8 cellular contexts compared by ENCODE assay signal in genomic region chr4:122798101-122798500, GRCh38. TPM values are rescaled to one million over a fixed set of nuclear protein-coding genes. Genes with fewer than 3 reads are reported as not detected.
DNase-seq lines count a peak whose midpoint lies in the region; ATAC-seq, FAIRE-seq and TF ChIP-seq lines count a peak whose summit lies in the region.

No MANE protein-coding gene starts in this region.

- no peak for FAIRE-seq in HepG2 (lab: Jason Lieb, UNC)

- no peak overlapping the region for H3K4me3 ChIP-seq in CD8-positive, alpha-beta memory T cell (ENCODE audit: low read length)
- peak overlapping the region; percentile 65 for H3K4me3 ChIP-seq in GM23248
- H3K4me3 ChIP-seq in cardiac fibroblast (replicated peaks in 1 of 2; ENCODE audit: low read depth in 2 of 2, low read length in 2 of 2), result peak overlapping the region in 1 of 2 donors; percentile 1
- H3K4me3 ChIP-seq in HepG2 (replicated peaks in 1 of 3; ENCODE audit: insufficient read depth in 1 of 3, low read depth in 2 of 3, low read length in 3 of 3), result no peak overlapping the region
- H3K4me3 ChIP-seq in uterus, result peak overlapping the region; percentile 13 to 19

- intact Hi-C loops in HepG2 (cut with micrococcal nuclease; ENCODE audit: unreplicated experiment), result no loop called here
- intact Hi-C loops in uterus (cut with DNase I; ENCODE audit: low total_unique reads), result no loop called here

- H3K4me3 Mint-ChIP-seq in CD8-positive, alpha-beta memory T cell, result no peak overlapping the region

- no peaks in the 10 kb centered on the region for H3K36me3 ChIP-seq in CD8-positive, alpha-beta memory T cell (ENCODE audit: insufficient read depth, low read length)
- H3K36me3 ChIP-seq in GM23248 (ENCODE audit: low read depth), result no peaks in the 10 kb centered on the region
- H3K36me3 ChIP-seq in HepG2 (replicated peaks in 1 of 2; ENCODE audit: control insufficient read depth in 1 of 2, insufficient read depth in 2 of 2, low read length in 2 of 2), result no peaks in the 10 kb centered on the region
- no peaks in the 10 kb centered on the region for H3K36me3 ChIP-seq in uterus

- H3K4me1 ChIP-seq in CD8-positive, alpha-beta memory T cell (ENCODE audit: insufficient read depth, low read length), result no peaks in the 10 kb centered on the region
- H3K4me1 ChIP-seq in GM23248 (ENCODE audit: insufficient read depth) (peaks cover 44% of the 10 kb centered on the region), HepG2 (ENCODE audit: insufficient read depth, low read length) (peaks cover 10% of the 10 kb centered on the region), uterus (no peaks in the 10 kb centered on the region)

- DNase-seq in CD8-positive, alpha-beta memory T cell, result no peak
- DNase-seq in GM23248 (peak; percentile 94), NCI-H226 (peak; percentile 83), cardiac fibroblast (ENCODE audit: low read depth in 2 of 2) (peak; percentile 94 to 96), HepG2 (ENCODE audit: low spot score) (peak; percentile 13), uterus (peak; percentile 44 to 52)
- DNase-seq in stimulated activated CD4-positive, alpha-beta T cell treated with anti-CD3 and anti-CD28 coated beads, Interleukin-4, amount 100 ng/mL, for 1 hour, result no peak

- no peaks in the 10 kb centered on the region for H3K36me3 Mint-ChIP-seq in CD8-positive, alpha-beta memory T cell

- peak overlapping the region; percentile 51 for H2AFZ ChIP-seq in GM23248
- no peak overlapping the region for H2AFZ ChIP-seq in HepG2 (ENCODE audit: low read length)

- BruUV-seq in HepG2 (replicated peaks; lab: Mats Ljungman, UMichigan), result no TSS peak

- POLR2A ChIA-PET in CD8-positive, alpha-beta memory T cell (lab: Charles Lee), result no interaction called here
- POLR2A ChIA-PET in HepG2 (lab: Yijun Ruan, JAX), result no interaction called here

- H3K9me2 ChIP-seq in GM23248 (ENCODE audit: insufficient read depth), result no peaks in the 10 kb centered on the region; the same call in 1 of the 2 replicates

- ATAC-seq in HepG2, result 0 out of 3 replicates have a peak, but pooled peaks have one; percentile 24
- ATAC-seq in GM18505 (IDR thresholded peaks at IDR 0.05; ENCODE audit: unreplicated experiment), result no peak

- WGBS in GM23248 (ENCODE audit: low coverage in 1 of 2, low lambda C conversion rate in 2 of 2, missing lambda C conversion rate in 2 of 2), 2 experiments, result 2 to 4% methylated on average over 5 of the region's 5 CpGs
- WGBS in HepG2 (ENCODE audit: low lambda C conversion rate), result 67% methylated on average over 5 of the region's 5 CpGs

- peaks cover 3 to 8% of the 10 kb centered on the region in 2 donors for H3K27me3 Mint-ChIP-seq in CD8-positive, alpha-beta memory T cell

- peak overlapping the region; percentile 43 for H3K27ac ChIP-seq in CD8-positive, alpha-beta memory T cell (ENCODE audit: low read depth, low read length)
- H3K27ac ChIP-seq in GM23248 (peak overlapping the region; percentile 94), HepG2 (ENCODE audit: extremely low read length, insufficient read depth, low read length) (no peak overlapping the region), uterus (peak overlapping the region; percentile 67 to 85)

- H3K9ac ChIP-seq in GM23248 (peak overlapping the region; percentile 80), HepG2 (ENCODE audit: insufficient read depth, low read depth, low read length) (no peak overlapping the region)

- H3K4me2 ChIP-seq in GM23248 (ENCODE audit: unreplicated experiment), result peak overlapping the region; percentile 78
- H3K4me2 ChIP-seq in HepG2 (ENCODE audit: low read depth, low read length), result no peak overlapping the region

- no peaks in the 10 kb centered on the region for H3K9me3 ChIP-seq in CD8-positive, alpha-beta memory T cell (ENCODE audit: low read length)
- H3K9me3 ChIP-seq in GM23248 (ENCODE audit: low read depth) (no peaks in the 10 kb centered on the region), HepG2 (ENCODE audit: low read length) (no peaks in the 10 kb centered on the region), uterus (no peaks in the 10 kb centered on the region)

- TF ChIP-seq POLR2A in HepG2 (IDR thresholded peaks at IDR 0.05; ENCODE audit: insufficient read depth in 1 of 2, low read depth in 2 of 2, low read length in 2 of 2) (no peak), uterus (IDR thresholded peaks at IDR 0.05) (no peak), GM18505 (IDR thresholded peaks at IDR 0.05; ENCODE audit: borderline replicate concordance, extremely low read depth, insufficient read depth, insufficient read length) (no peak)

- no peaks in the 10 kb centered on the region for H3K27me3 ChIP-seq in CD8-positive, alpha-beta memory T cell (ENCODE audit: insufficient read depth, low read length, poor library complexity, severe bottlenecking)
- H3K27me3 ChIP-seq in GM23248 (replicated peaks; ENCODE audit: insufficient read depth) (no peaks in the 10 kb centered on the region), HepG2 (ENCODE audit: control insufficient read depth in 1 of 2, insufficient read depth in 2 of 2, low read length in 2 of 2) (no peaks in the 10 kb centered on the region), uterus (no peaks in the 10 kb centered on the region)

- H3K4me1 Mint-ChIP-seq in CD8-positive, alpha-beta memory T cell, result no peaks in the 10 kb centered on the region

- TF ChIP-seq RAD21 in HepG2 (CRISPR knock-in tag; IDR thresholded peaks at IDR 0.05), result no peak

- TF ChIP-seq CTCF in cardiac fibroblast (IDR thresholded peaks at IDR 0.05; ENCODE audit: low read depth, low read length) (peak; percentile 17), HepG2 (CRISPR knock-in tag; IDR thresholded peaks at IDR 0.05) (no peak), uterus (IDR thresholded peaks at IDR 0.05) (peak in 1 of 4 experiments; percentile 12)

- in situ Hi-C loops in GM23248 (cut with MboI) (no loop called here), HepG2 (cut with HindIII; ENCODE audit: extremely low pct_ligation_motif_present, low pct_unique_long_range_greater_than_20kb) (no loop called here)

- no peak for TF ChIP-seq EP300 in HepG2 (IDR thresholded peaks at IDR 0.05; ENCODE audit: low read depth in 2 of 2, low read length in 2 of 2)
- TF ChIP-seq EP300 in HepG2 (CRISPR knock-in tag; IDR thresholded peaks at IDR 0.05; ENCODE audit: borderline replicate concordance), result no peak

- peaks cover 47% of the 10 kb centered on the region for H3F3A ChIP-seq in GM23248 (ENCODE audit: insufficient read depth)

- no peak overlapping the region for H3K27ac Mint-ChIP-seq in CD8-positive, alpha-beta memory T cell

- H3K9me3 Mint-ChIP-seq in CD8-positive, alpha-beta memory T cell, result no peaks in the 10 kb centered on the region

- CTCF ChIA-PET in CD8-positive, alpha-beta memory T cell (lab: Charles Lee), result no interaction called here
- CTCF ChIA-PET in HepG2 (lab: Yijun Ruan, JAX; ENCODE audit: low intra/inter-chr PET ratio, low total read pairs), result no interaction called here

- H4K20me1 ChIP-seq in GM23248 (ENCODE audit: insufficient read depth), result no peaks in the 10 kb centered on the region
- H4K20me1 ChIP-seq in HepG2 (ENCODE audit: insufficient read depth, low read length), result no peaks in the 10 kb centered on the region

- H3K79me2 ChIP-seq in GM23248 (ENCODE audit: insufficient read depth) (peaks cover 11% of the 10 kb centered on the region; the same call in 1 of the 2 replicates), HepG2 (ENCODE audit: insufficient read depth, low read length) (no peaks in the 10 kb centered on the region)

TF ChIP-seq in HepG2, 621 proteins besides CTCF, POLR2A, EP300 and RAD21 (continues in another document):
- TF ChIP-seq PITX1 (CRISPR knock-in tag; IDR thresholded peaks at IDR 0.05) (no peak), RXRB (CRISPR knock-in tag; IDR thresholded peaks at IDR 0.05; ENCODE audit: borderline replicate concordance) (no peak), TP53 (CRISPR knock-in tag; conservative IDR thresholded peaks at IDR 0.05) (peak; percentile 99), GLMP (CRISPR knock-in tag; IDR thresholded peaks at IDR 0.05; ENCODE audit: borderline replicate concordance) (no peak)

RNA-seq across cellular contexts. Expression of gene FGF2, which starts 28.5 kb away (rescaled TPM):
- total RNA-seq in CD8-positive, alpha-beta memory T cell, result 1 to 10 TPM; 1.5 to 1.7 TPM
- not detected for polyA plus RNA-seq in CD8-positive, alpha-beta memory T cell
- 293 and 306 TPM in 2 replicates for total RNA-seq in GM23248 (2014; rRNA removed; shearing (Covaris generic))
- polyA plus RNA-seq in GM23248 (2016; fragmentation: Nextera tagmentation; extraction: Ambion mirVana) (36.9 and 38.4 TPM in 2 replicates), HepG2 (2011; rRNA removed) (0.01 TPM in 2 replicates)
- total RNA-seq in HepG2 (2016; rRNA removed; fragmentation: Illumina TruSeq; extraction: Trizol) (0.02 and 0.04 TPM in 2 replicates), uterus (10 to 100 TPM in 3 of 4 donors, 1 to 10 TPM in 1; 5.1 to 57.9 (median 33.5) TPM)
- not detected in 2 replicates for total RNA-seq in HepG2 (2016; cell fraction: cytosol; rRNA removed; fragmentation: Illumina TruSeq; extraction: Trizol; ENCODE audit: low read depth)
- 0.02 and 0.03 TPM in 2 replicates for total RNA-seq in HepG2 (2016; cell fraction: insoluble cytoplasmic fraction; rRNA removed; fragmentation: Illumina TruSeq; extraction: Trizol)
- 0.03 TPM in 1 of 2 replicates, not detected in the other for total RNA-seq in HepG2 (2016; cell fraction: membrane; rRNA removed; fragmentation: Illumina TruSeq; extraction: Trizol)
- 0.09 TPM in 1 of 2 replicates, not detected in the other for total RNA-seq in HepG2 (2016; cell fraction: nucleus; rRNA removed; fragmentation: Illumina TruSeq; extraction: Trizol)
- polyA plus RNA-seq in HepG2 (2011; cell fraction: cytosol; rRNA removed), result 0.01 and 0.03 TPM in 2 replicates
- polyA plus RNA-seq in HepG2 (2011; cell fraction: nucleus; rRNA removed), result not detected in 2 replicates
- 0.03 TPM in 1 of 2 replicates, not detected in the other for polyA plus RNA-seq in HepG2 (2012)
- polyA plus RNA-seq in HepG2 (2016; cell fraction: cytosol; fragmentation: Illumina TruSeq; extraction: Trizol; ENCODE audit: low read depth), result not detected in 2 replicates
- 0.11 TPM in 1 of 2 replicates, not detected in the other for polyA plus RNA-seq in HepG2 (2016; cell fraction: insoluble cytoplasmic fraction; fragmentation: Illumina TruSeq; extraction: Trizol; ENCODE audit: low read depth)
- polyA plus RNA-seq in HepG2 (2016; cell fraction: membrane; fragmentation: Illumina TruSeq; extraction: Trizol; ENCODE audit: low read depth), result not detected in 2 replicates
- 0.07 TPM in 1 of 2 replicates, not detected in the other for polyA plus RNA-seq in HepG2 (2016; cell fraction: nucleus; fragmentation: Illumina TruSeq; extraction: Trizol; ENCODE audit: insufficient read depth, low read depth)
- polyA minus RNA-seq in HepG2 (2011; rRNA and poly(A)+ RNA removed; ENCODE audit: low replicate concordance), result 0.06 and 4.7 TPM in 2 replicates
- polyA minus RNA-seq in HepG2 (2011; cell fraction: cytosol; rRNA and poly(A)+ RNA removed), result not detected in 2 replicates
- 0.12 TPM in 1 of 2 replicates, not detected in the other for polyA minus RNA-seq in HepG2 (2011; cell fraction: nucleus; rRNA and poly(A)+ RNA removed)

Comparison
In these comparisons a context has a peak if more than half of its experiments do, and no peak if none do; other contexts are left out.
1. DNase-seq: peak in GM23248 (single experiment), NCI-H226 (single experiment), cardiac fibroblast (2 of 2), HepG2 (single experiment) and uterus (2 of 2); none in CD8-positive, alpha-beta memory T cell (0 of 5) and stimulated activated CD4-positive, alpha-beta T cell treated with anti-CD3 and anti-CD28 coated beads, Interleukin-4, amount 100 ng/mL, for 1 hour (single experiment).
2. H3K4me3 ChIP-seq: peak in GM23248 (single experiment) and uterus (2 of 2); none in CD8-positive, alpha-beta memory T cell (single experiment) and HepG2 (0 of 3).